Comparison of ENCODE assay signal across 28 cellular contexts in the genomic region with DNA sequence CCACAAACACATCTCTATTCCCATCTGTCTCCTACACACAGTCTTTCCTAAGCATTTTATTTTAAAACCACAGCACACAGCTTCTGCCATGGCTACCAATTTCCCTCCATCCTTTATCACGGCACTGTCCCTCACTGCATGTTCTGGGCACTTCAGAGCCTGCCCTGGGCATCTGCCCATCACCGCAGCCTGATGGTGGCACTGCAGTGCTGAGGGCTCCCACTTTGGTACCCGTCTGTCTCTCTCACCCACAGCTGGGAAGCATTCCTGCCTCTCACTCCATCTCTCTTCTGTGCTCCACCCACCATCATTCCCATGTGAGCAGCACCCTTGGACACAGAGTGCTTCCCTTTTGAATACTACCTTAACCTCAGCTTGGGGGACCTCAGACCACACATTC. TPM values are rescaled to one million over a fixed set of nuclear protein-coding genes. Genes with fewer than 3 reads are reported as not detected.
"Had no signal": no experiment of that assay in that cellular context is flagged by ENCODE, and none has a peak within 500 bp of the region (broad histone marks: within the 10 kb centered on the region; RNA-seq: fewer than 3 reads in every experiment).

No MANE protein-coding gene starts in this region.

- ATAC-seq: activated CD8-positive, alpha-beta T cell treated with anti-CD3 and anti-CD28 coated beads for 36 hours; activated T-cell treated with anti-CD3 and anti-CD28 coated beads, Interleukin-2, amount 50 U/mL, for 4 hours; activated T-helper 17 cell treated with anti-CD3 and anti-CD28 coated beads, Interleukin-2, amount 50 U/mL, for 72 hours; esophagus mucosa had no signal

- H3K4me1 ChIP-seq: ascending aorta, breast epithelium, colonic mucosa had no signal

- H3K27me3 ChIP-seq: ascending aorta, breast epithelium, cardiac muscle cell, colonic mucosa had no signal

- H3K4me3 ChIP-seq: ascending aorta, breast epithelium, cardiac muscle cell, colonic mucosa had no signal

- H3K27ac ChIP-seq: ascending aorta, breast epithelium, cardiac muscle cell, colonic mucosa had no signal

- H3K9me3 ChIP-seq: ascending aorta, colonic mucosa had no signal

- DNase-seq: activated CD4-positive, alpha-beta T cell treated with anti-CD3 and anti-CD28 coated beads for 4 hours; activated CD4-positive, alpha-beta T cell treated with anti-CD3 and anti-CD28 coated beads, Interleukin-2, amount 50 U/mL, for 1 hour; activated CD4-positive, alpha-beta T cell treated with anti-CD3 and anti-CD28 coated beads, Interleukin-2, amount 50 U/mL, for 48 hours; activated CD4-positive, CD25-positive, alpha-beta regulatory T cell; activated CD4-positive, CD25-positive, alpha-beta regulatory T cell treated with anti-CD3 and anti-CD28 coated beads, Interleukin-2, amount 50 U/mL, for 72 hours; activated CD8-positive, alpha-beta memory T cell treated with anti-CD3 and anti-CD28 coated beads for 24 hours; activated CD8-positive, alpha-beta T cell treated with anti-CD3 and anti-CD28 coated beads for 36 hours; activated effector memory CD4-positive, alpha-beta T cell treated with Interleukin-2 at 50 U/mL for 16 hours; activated gamma-delta T cell treated with Interleukin-2 at 50 U/mL for 16 hours; activated naive CD4-positive, alpha-beta T cell treated with anti-CD3 and anti-CD28 coated beads, Interleukin-2, amount 50 U/mL, for 16 hours; activated naive CD4-positive, alpha-beta T cell treated with Interleukin-2 at 50 U/mL for 16 hours; activated T-cell treated with anti-CD3 and anti-CD28 coated beads, Interleukin-2, amount 50 U/mL, for 4 hours; central memory CD4-positive, alpha-beta T cell; cerebellar nuclear complex; colonic mucosa; effector memory CD4-positive, alpha-beta T cell; endodermal cell; foreskin fibroblast; head of caudate nucleus; T-helper 2 cell had no signal

- H3K36me3 ChIP-seq: ascending aorta, breast epithelium, cardiac muscle cell, colonic mucosa had no signal

RNA-seq across cellular contexts. Expression of a gene that starts 31.7 kb away (rescaled TPM):
- total RNA-seq: ascending aorta had no signal

RNA-seq across cellular contexts. Expression of a gene that starts 34.5 kb away (rescaled TPM):
- total RNA-seq: dermis microvascular lymphatic vessel endothelial cell; epithelial cell of proximal tubule; T-helper 1 cell treated with Interleukin-12 subunit alpha and Interleukin-12 subunit beta and Interleukin-4 antibody, amounts not matched to agents 30 ng/mL and 1 ng/mL, for 36 hours had no signal
